In genomic region chr5:139453683-139454567, GRCh38 we compare ENCODE assay signal across 18 cellular contexts. TPM values are rescaled to one million over a fixed set of nuclear protein-coding genes. Genes with fewer than 3 reads are reported as not detected.
A peak's percentile ranks its signal among the peaks of the same experiment; 100 is the strongest.
DNase-seq lines count a peak whose midpoint lies in the region; ATAC-seq, FAIRE-seq and TF ChIP-seq lines count a peak whose summit lies in the region.
"Had no signal": no experiment of that assay in that cellular context is flagged by ENCODE, and none has a peak within 500 bp of the region (broad histone marks: within the 10 kb centered on the region; RNA-seq: fewer than 3 reads in every experiment).

No MANE protein-coding gene starts in this region.

- no peak overlapping the region for H3K9ac ChIP-seq in kidney (ENCODE audit: low read length in 2 of 2)

- DNase-seq in CD8-positive, alpha-beta T cell = peak in 3 of 7 experiments; percentile 23 to 54 (median 41)
- DNase-seq in MG63 (peak; percentile 14), osteoblast (ENCODE audit: insufficient read length, low spot score, missing footprints) (peak; percentile 44), pons (ENCODE audit: low spot score) (no peak), kidney (no peak)
- DNase-seq in activated naive CD8-positive, alpha-beta T cell treated with anti-CD3 and anti-CD28 coated beads for 36 hours = no peak
- DNase-seq in effector CD8-positive, alpha-beta T cell (lab: John Stamatoyannopoulos, UW) = no peak
- DNase-seq: amniotic stem cell, DMS79 treated with DMSO at 0.1 percent for 48 hours, NCI-H1092, NCI-H2171, right cardiac atrium had no signal

- H2AFZ ChIP-seq in osteoblast (ENCODE audit: low read length) = no peak overlapping the region

- no peak overlapping the region for H3K4me3 Mint-ChIP-seq in CD8-positive, alpha-beta T cell
- no peak overlapping the region for H3K4me3 Mint-ChIP-seq in activated naive CD8-positive, alpha-beta T cell treated with anti-CD3 and anti-CD28 coated beads for 36 hours

- no peaks in the 10 kb centered on the region for H3K36me3 ChIP-seq in CD8-positive, alpha-beta T cell (ENCODE audit: insufficient read depth, low read length)
- H3K36me3 ChIP-seq in MG63 (no peaks in the 10 kb centered on the region), osteoblast (ENCODE audit: insufficient read depth, low read length) (no peaks in the 10 kb centered on the region), kidney (ENCODE audit: control insufficient read depth in 1 of 2, insufficient read depth in 2 of 2, low read length in 2 of 2) (no peaks in the 10 kb centered on the region)
- H3K36me3 ChIP-seq: vagina had no signal

- no peak overlapping the region for H3K4me3 ChIP-seq in CD8-positive, alpha-beta T cell (ENCODE audit: low read depth, low read length)
- H3K4me3 ChIP-seq in MG63 (no peak overlapping the region), osteoblast (ENCODE audit: insufficient read depth, low read length) (no peak overlapping the region), kidney (ENCODE audit: low read length in 2 of 2) (no peak overlapping the region)
- H3K4me3 ChIP-seq: lung, vagina had no signal

- CTCF ChIA-PET in CD8-positive, alpha-beta T cell (lab: Charles Lee) = no interaction called here

- no peaks in the 10 kb centered on the region for H3K27me3 Mint-ChIP-seq in CD8-positive, alpha-beta T cell (ENCODE audit: low read depth)
- H3K27me3 Mint-ChIP-seq in activated naive CD8-positive, alpha-beta T cell treated with anti-CD3 and anti-CD28 coated beads for 36 hours = no peaks in the 10 kb centered on the region
- H3K27me3 Mint-ChIP-seq: IgD-negative memory B cell had no signal

- H3K9me3 Mint-ChIP-seq in CD8-positive, alpha-beta T cell = no peaks in the 10 kb centered on the region
- peaks cover 7% of the 10 kb centered on the region for H3K9me3 Mint-ChIP-seq in activated naive CD8-positive, alpha-beta T cell treated with anti-CD3 and anti-CD28 coated beads for 36 hours
- H3K9me3 Mint-ChIP-seq: IgD-negative memory B cell had no signal

- FAIRE-seq in kidney (lab: Jason Lieb, UNC) = no peak

- H3K9me3 ChIP-seq in CD8-positive, alpha-beta T cell (ENCODE audit: low read length) = no peaks in the 10 kb centered on the region
- H3K9me3 ChIP-seq in MG63 (no peaks in the 10 kb centered on the region), osteoblast (ENCODE audit: low read depth, low read length) (no peaks in the 10 kb centered on the region), kidney (ENCODE audit: control insufficient read depth in 1 of 2, low read length in 2 of 2) (no peaks in the 10 kb centered on the region)
- H3K9me3 ChIP-seq: vagina had no signal

- H3K36me3 Mint-ChIP-seq in CD8-positive, alpha-beta T cell = no peaks in the 10 kb centered on the region
- peaks cover 2% of the 10 kb centered on the region for H3K36me3 Mint-ChIP-seq in activated naive CD8-positive, alpha-beta T cell treated with anti-CD3 and anti-CD28 coated beads for 36 hours
- H3K36me3 Mint-ChIP-seq: IgD-negative memory B cell had no signal

- TF ChIP-seq CTCF in CD8-positive, alpha-beta T cell (IDR thresholded peaks at IDR 0.05) = no peak
- no peak for TF ChIP-seq CTCF in osteoblast (IDR thresholded peaks at IDR 0.05; ENCODE audit: extremely low read depth, low read depth, low read length)
- no peak for TF ChIP-seq CTCF in kidney (IDR thresholded peaks at IDR 0.05; ENCODE audit: borderline replicate concordance, extremely low read depth, insufficient read depth)

- POLR2A ChIA-PET in CD8-positive, alpha-beta T cell (lab: Charles Lee) = no interaction called here

- H3K27ac Mint-ChIP-seq in CD8-positive, alpha-beta T cell = peak overlapping the region; percentile 58
- peak overlapping the region; percentile 36 for H3K27ac Mint-ChIP-seq in activated naive CD8-positive, alpha-beta T cell treated with anti-CD3 and anti-CD28 coated beads for 36 hours
- H3K27ac Mint-ChIP-seq: IgD-negative memory B cell had no signal

- peaks cover 43% of the 10 kb centered on the region for H3K4me1 Mint-ChIP-seq in CD8-positive, alpha-beta T cell (ENCODE audit: low read depth)
- peaks cover 32% of the 10 kb centered on the region for H3K4me1 Mint-ChIP-seq in activated naive CD8-positive, alpha-beta T cell treated with anti-CD3 and anti-CD28 coated beads for 36 hours

- no peaks in the 10 kb centered on the region for H3K27me3 ChIP-seq in CD8-positive, alpha-beta T cell (ENCODE audit: insufficient read depth, low read length)
- H3K27me3 ChIP-seq in MG63 (no peaks in the 10 kb centered on the region), osteoblast (ENCODE audit: insufficient read depth, low read length) (no peaks in the 10 kb centered on the region)
- H3K27me3 ChIP-seq: vagina had no signal

- no peaks in the 10 kb centered on the region for H3K79me2 ChIP-seq in osteoblast (ENCODE audit: insufficient read depth, low read length)

- no peak overlapping the region for H3K4me2 ChIP-seq in osteoblast (ENCODE audit: insufficient read depth, low read length)

- H3K4me1 ChIP-seq in CD8-positive, alpha-beta T cell (ENCODE audit: insufficient read depth, low read length) = peaks cover 55% of the 10 kb centered on the region
- peaks cover 4% of the 10 kb centered on the region for H3K4me1 ChIP-seq in osteoblast (ENCODE audit: insufficient read depth, low read length)
- H3K4me1 ChIP-seq in kidney (ENCODE audit: control insufficient read depth in 1 of 2, insufficient read depth in 1 of 2, low read depth in 1 of 2, low read length in 2 of 2) = no peaks in the 10 kb centered on the region

- no peaks in the 10 kb centered on the region for H4K20me1 ChIP-seq in osteoblast (ENCODE audit: insufficient read depth, low read length)

- H3K27ac ChIP-seq in CD8-positive, alpha-beta T cell (ENCODE audit: low read depth, low read length) = peak overlapping the region; percentile 1
- H3K27ac ChIP-seq in osteoblast (ENCODE audit: low read depth, low read length) (no peak overlapping the region), kidney (ENCODE audit: low read depth in 2 of 2, low read length in 2 of 2) (no peak overlapping the region)
- H3K27ac ChIP-seq: vagina had no signal

- no peak for ATAC-seq in CD8-positive, alpha-beta T cell
- ATAC-seq: right cardiac atrium, Right ventricle myocardium inferior had no signal

- intact Hi-C loops in CD8-positive, alpha-beta T cell (cut with DNase I, micrococcal nuclease) = no loop called here
- intact Hi-C loops in kidney (cut with DNase I) = no loop called here

RNA-seq across cellular contexts. Expression of gene ECSCR, which starts 8.6 kb away (rescaled TPM):
- not detected for total RNA-seq in CD8-positive, alpha-beta T cell
- 0.63 and 0.74 TPM in 2 replicates for total RNA-seq in MG63 (2014; rRNA removed; shearing (Covaris generic); ENCODE audit: low replicate concordance)
- total RNA-seq in activated naive CD8-positive, alpha-beta T cell treated with anti-CD3 and anti-CD28 coated beads for 36 hours = under 1 TPM; 0.36 to 0.49 TPM
- 0.36 TPM in 1 of 2 replicates, not detected in the other for total RNA-seq in osteoblast
- total RNA-seq in kidney = 34.9 TPM
- polyA plus RNA-seq in kidney (ENCODE audit: insufficient read depth, low read depth, low replicate concordance) = 31.9 TPM
- polyA plus RNA-seq: IgD-negative memory B cell, neural cell had no signal

RNA-seq across cellular contexts. Expression of gene DNAJC18, which starts 14.6 kb away (rescaled TPM):
- total RNA-seq in CD8-positive, alpha-beta T cell = 10 to 100 TPM in 1 of 2 experiments, 1 to 10 TPM in 1; 8.0 to 10.2 TPM
- not detected in 2 replicates for total RNA-seq in MG63 (2014; rRNA removed; shearing (Covaris generic); ENCODE audit: low replicate concordance)
- 10 to 100 TPM; 20.5 to 21.8 TPM for total RNA-seq in activated naive CD8-positive, alpha-beta T cell treated with anti-CD3 and anti-CD28 coated beads for 36 hours
- 12.4 and 16.3 TPM in 2 replicates for total RNA-seq in osteoblast
- 13.7 TPM for total RNA-seq in kidney
- polyA plus RNA-seq in kidney (ENCODE audit: insufficient read depth, low read depth, low replicate concordance) = 3.9 TPM

RNA-seq across cellular contexts. Expression of gene SMIM33, which starts 16.9 kb away (rescaled TPM):
- not detected for total RNA-seq in CD8-positive, alpha-beta T cell
- not detected in 2 replicates for total RNA-seq in MG63 (2014; rRNA removed; shearing (Covaris generic); ENCODE audit: low replicate concordance)
- total RNA-seq in activated naive CD8-positive, alpha-beta T cell treated with anti-CD3 and anti-CD28 coated beads for 36 hours = under 1 TPM in 1 of 2 experiments, not detected in 1; 0.16 TPM
- total RNA-seq in osteoblast = not detected in 2 replicates
- total RNA-seq in kidney = 0.13 TPM
- polyA plus RNA-seq in kidney (ENCODE audit: insufficient read depth, low read depth, low replicate concordance) = not detected
- total RNA-seq: lung, right cardiac atrium, Right ventricle myocardium inferior, vagina had no signal
- polyA plus RNA-seq: BJ, IgD-negative memory B cell, neural cell, right cardiac atrium had no signal

RNA-seq across cellular contexts. Expression of gene STING1, which starts 28.6 kb away (rescaled TPM):
- 10 to 100 TPM; 55.0 to 57.8 TPM for total RNA-seq in CD8-positive, alpha-beta T cell
- total RNA-seq in MG63 (2014; rRNA removed; shearing (Covaris generic); ENCODE audit: low replicate concordance) = 45.6 and 54.5 TPM in 2 replicates
- total RNA-seq in activated naive CD8-positive, alpha-beta T cell treated with anti-CD3 and anti-CD28 coated beads for 36 hours = 10 to 100 TPM; 37.4 to 40.5 TPM
- total RNA-seq in osteoblast (46.3 and 48.3 TPM in 2 replicates), kidney (109 TPM)
- 29.8 TPM for polyA plus RNA-seq in kidney (ENCODE audit: insufficient read depth, low read depth, low replicate concordance)

RNA-seq across cellular contexts. Expression of gene SPATA24, which starts 50.0 kb away (rescaled TPM):
- total RNA-seq in CD8-positive, alpha-beta T cell = 1 to 10 TPM; 2.2 to 3.0 TPM
- total RNA-seq in MG63 (2014; rRNA removed; shearing (Covaris generic); ENCODE audit: low replicate concordance) = 1.2 and 9.7 TPM in 2 replicates
- total RNA-seq in activated naive CD8-positive, alpha-beta T cell treated with anti-CD3 and anti-CD28 coated beads for 36 hours = 1 to 10 TPM; 2.2 to 4.0 TPM
- total RNA-seq in osteoblast = 2.9 and 3.6 TPM in 2 replicates
- total RNA-seq in kidney = 6.8 TPM
- polyA plus RNA-seq in kidney (ENCODE audit: insufficient read depth, low read depth, low replicate concordance) = 21.6 TPM

Comparison
In these comparisons a context has a peak if more than half of its experiments do, and no peak if none do; other contexts are left out.
1. DNase-seq: peak in MG63 (single experiment) and osteoblast (single experiment); none in activated naive CD8-positive, alpha-beta T cell treated with anti-CD3 and anti-CD28 coated beads for 36 hours (single experiment), pons (single experiment), effector CD8-positive, alpha-beta T cell (single experiment) and kidney (single experiment).
2. RNA of gene ECSCR, which starts 8.6 kb away (total RNA-seq): 34.9 TPM in kidney (single experiment); 0.63 to 0.74 TPM in MG63, 0.36 to 0.49 TPM in activated naive CD8-positive, alpha-beta T cell treated with anti-CD3 and anti-CD28 coated beads for 36 hours, 0.36 TPM in osteoblast and not detected in CD8-positive, alpha-beta T cell; every median in the first group is over 10 times any median in the second.